Comparison of ENCODE assay signal across 8 cellular contexts in the genomic region with DNA sequence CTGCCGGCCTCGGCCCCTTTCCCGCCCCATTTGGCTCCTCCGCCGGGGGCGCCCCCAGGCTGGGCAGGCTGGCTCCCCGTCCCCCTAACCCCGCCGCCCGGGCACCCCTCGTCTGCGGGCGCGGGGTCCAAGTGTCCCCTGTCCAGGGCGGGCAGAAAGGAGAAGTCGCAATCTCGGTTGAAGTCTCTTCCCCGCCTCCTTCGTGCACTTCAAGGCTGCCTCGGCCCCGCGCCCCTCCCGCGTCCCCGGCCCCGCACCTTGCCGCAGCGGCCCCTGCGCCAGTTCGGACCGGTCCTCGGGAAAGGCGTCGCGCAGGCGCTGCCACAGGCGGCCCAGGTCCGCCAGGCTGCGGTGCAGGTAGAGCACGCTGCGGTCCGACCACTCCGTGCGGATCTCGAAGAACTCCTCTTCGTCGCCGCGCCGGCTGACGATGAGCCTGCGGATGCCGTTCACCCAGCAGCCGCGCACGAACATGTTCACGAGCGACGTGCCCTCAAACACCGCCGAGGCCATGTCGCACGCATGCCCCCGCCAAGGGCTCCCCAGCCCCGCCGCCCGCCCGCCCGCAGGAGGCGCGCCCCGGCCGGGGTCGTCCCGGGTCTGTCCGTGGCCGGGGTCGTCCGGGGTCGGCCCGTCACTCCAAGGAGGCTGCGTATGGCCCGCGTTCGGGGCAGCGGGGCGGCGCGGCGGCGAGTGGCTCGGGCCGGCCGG. TPM values are rescaled to one million over a fixed set of nuclear protein-coding genes. Genes with fewer than 3 reads are reported as not detected.
A peak's percentile ranks its signal among the peaks of the same experiment; 100 is the strongest.
DNase-seq lines count a peak whose midpoint lies in the region; ATAC-seq, FAIRE-seq and TF ChIP-seq lines count a peak whose summit lies in the region.

A gene with protein sequence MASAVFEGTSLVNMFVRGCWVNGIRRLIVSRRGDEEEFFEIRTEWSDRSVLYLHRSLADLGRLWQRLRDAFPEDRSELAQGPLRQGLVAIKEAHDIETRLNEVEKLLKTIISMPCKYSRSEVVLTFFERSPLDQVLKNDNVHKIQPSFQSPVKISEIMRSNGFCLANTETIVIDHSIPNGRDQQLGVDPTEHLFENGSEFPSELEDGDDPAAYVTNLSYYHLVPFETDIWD (minus strand): TSS at position 695 of the 711 bp plus-strand sequence. CDS start 182 bp downstream, at position 513.

- TF ChIP-seq EP300 in A549 (IDR thresholded peaks at IDR 0.05): no peak

- peak within 1 kb of the TSS; percentile 87 for H3K4me2 ChIP-seq in A549

- TF ChIP-seq POLR2A in A549 (IDR thresholded peaks at IDR 0.05; ENCODE audit: low read length): peak; percentile 14; the same call in 1 of the 2 replicates

- H3K36me3 Mint-ChIP-seq in activated naive CD4-positive, alpha-beta T cell treated with anti-CD3 and anti-CD28 coated beads, Interleukin-2, amount 50 U/mL, for 72 hours: no peaks in the 10 kb centered on the region

- peaks cover 36% of the 10 kb centered on the region for H3K4me1 ChIP-seq in A549
- H3K4me1 ChIP-seq in left ventricle myocardium inferior: peaks cover 69% of the 10 kb centered on the region

- ATAC-seq in A549 (peak; percentile 4 to 20; a peak in 4 of 6 replicates), GM19025 (IDR thresholded peaks at IDR 0.05; ENCODE audit: low read depth, unreplicated experiment) (peak; percentile 11), GM21390 (IDR thresholded peaks at IDR 0.05; ENCODE audit: unreplicated experiment) (no peak)
- ATAC-seq in activated naive CD4-positive, alpha-beta T cell treated with anti-CD3 and anti-CD28 coated beads, Interleukin-2, amount 50 U/mL, for 72 hours: peak; percentile 17 to 30

- TF ChIP-seq RAD21 in A549 (conservative IDR thresholded peaks at IDR 0.05 in 1 of 2, IDR thresholded peaks at IDR 0.05 in 1 of 2): no peak

- H3K27ac ChIP-seq in A549 (peak within 1 kb of the TSS; percentile 91 to 94), left ventricle myocardium inferior (replicated peaks) (peak within 1 kb of the TSS; percentile 93)

- H3K27me3 ChIP-seq in left ventricle myocardium inferior (ENCODE audit: low read depth): no peaks in the 10 kb centered on the region

- H3K9me3 Mint-ChIP-seq in activated naive CD4-positive, alpha-beta T cell treated with anti-CD3 and anti-CD28 coated beads, Interleukin-2, amount 50 U/mL, for 72 hours: no peaks in the 10 kb centered on the region

- intact Hi-C loops in left ventricle myocardium inferior (cut with micrococcal nuclease): no loop called here

- TF ChIP-seq CTCF in A549 (IDR thresholded peaks at IDR 0.05) (no peak), left ventricle myocardium inferior (IDR thresholded peaks at IDR 0.05; ENCODE audit: borderline replicate concordance) (no peak)

- DNase-seq in A549 (ENCODE audit: low read depth in 1 of 2, low spot score in 1 of 2) (no peak), HTR-8/SVneo (ENCODE audit: insufficient read length, low spot score) (no peak), left ventricle myocardium inferior (no peak), pulmonary artery endothelial cell (ENCODE audit: low read depth, low spot score) (no peak), superior temporal gyrus (ENCODE audit: extremely low spot score) (no peak)
- peak in 1 of 2 donors; percentile 22 for DNase-seq in activated naive CD4-positive, alpha-beta T cell treated with anti-CD3 and anti-CD28 coated beads, Interleukin-2, amount 50 U/mL, for 72 hours (ENCODE audit: low spot score in 2 of 2)

- no peaks in the 10 kb centered on the region for H3K36me3 ChIP-seq in left ventricle myocardium inferior

- CTCF ChIA-PET in A549 (lab: Yijun Ruan, JAX): interaction anchor here (1.0 to 8.7 kb wide), 3 partner anchors 57 to 228 kb away, joined by 3 to 96 read pairs (median 72); no protein-coding TSS in a partner anchor

- 0% methylated on average over 3 of the region's 94 CpGs for WGBS in A549 (ENCODE audit: missing lambda C conversion rate)

- H3K27ac Mint-ChIP-seq in activated naive CD4-positive, alpha-beta T cell treated with anti-CD3 and anti-CD28 coated beads, Interleukin-2, amount 50 U/mL, for 72 hours: no peak within 1 kb of the TSS

- H3K9me3 ChIP-seq in A549 (no peaks in the 10 kb centered on the region), left ventricle myocardium inferior (replicated peaks) (no peaks in the 10 kb centered on the region)

- peak within 1 kb of the TSS; percentile 75 for H3K4me3 ChIP-seq in A549
- H3K4me3 ChIP-seq in left ventricle myocardium inferior: peak within 1 kb of the TSS; percentile 79

- FAIRE-seq in A549 (lab: Jason Lieb, UNC) (no peak), HTR-8/SVneo (lab: Jason Lieb, UNC) (peak; percentile 71)

- POLR2A ChIA-PET in A549 (lab: Yijun Ruan, JAX): interaction anchor here (1.0 to 1.3 kb wide), 2 partner anchors 52 to 57 kb away, joined by 5 to 6 read pairs; no protein-coding TSS in a partner anchor

TF ChIP-seq in A549, 52 proteins besides CTCF, POLR2A, EP300 and RAD21:
- TF ChIP-seq ZNF302 (CRISPR knock-in tag; IDR thresholded peaks at IDR 0.05): no peak
- TF ChIP-seq, protein P1, sequence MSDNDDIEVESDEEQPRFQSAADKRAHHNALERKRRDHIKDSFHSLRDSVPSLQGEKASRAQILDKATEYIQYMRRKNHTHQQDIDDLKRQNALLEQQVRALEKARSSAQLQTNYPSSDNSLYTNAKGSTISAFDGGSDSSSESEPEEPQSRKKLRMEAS (IDR thresholded peaks at IDR 0.05): peak; percentile 49
- no peak for TF ChIP-seq TFCP2L1 (CRISPR knock-in tag; IDR thresholded peaks at IDR 0.05)

RNA-seq across cellular contexts. Expression of the gene that starts here (rescaled TPM):
- polyA plus RNA-seq in A549 (2011; rRNA removed) (2.5 and 6.3 TPM in 2 replicates), A549 (2017; fragmentation: RNase III; extraction: RNeasy Plus Mini Kit Qiagen cat#74134 plus additional on column Dnase treatment) (6.6 to 8.0 TPM (median 7.1 TPM) in 3 replicates)
- polyA plus RNA-seq in A549 (2012; cell fraction: cytosol; rRNA removed): 2.5 and 4.8 TPM in 2 replicates
- 5.2 and 6.3 TPM in 2 replicates for polyA plus RNA-seq in A549 (2012; cell fraction: nucleus; rRNA removed)
- polyA minus RNA-seq in A549 (2011; rRNA and poly(A)+ RNA removed): 3.3 and 4.5 TPM in 2 replicates
- total RNA-seq in activated naive CD4-positive, alpha-beta T cell treated with anti-CD3 and anti-CD28 coated beads, Interleukin-2, amount 50 U/mL, for 72 hours: under 1 TPM; 0.35 to 0.36 TPM
- total RNA-seq in left ventricle myocardium inferior (25.2 TPM), pulmonary artery endothelial cell (96.0 and 104 TPM in 2 replicates)

Comparison
In these comparisons a context has a peak if more than half of its experiments do, and no peak if none do; other contexts are left out.
1. RNA of the gene that starts here (total RNA-seq): 96.0 to 104 TPM in pulmonary artery endothelial cell and 25.2 TPM in left ventricle myocardium inferior (single experiment); 0.35 to 0.36 TPM in activated naive CD4-positive, alpha-beta T cell treated with anti-CD3 and anti-CD28 coated beads, Interleukin-2, amount 50 U/mL, for 72 hours; every median in the first group is over 10 times any median in the second.
2. Peak in ATAC-seq in activated naive CD4-positive, alpha-beta T cell treated with anti-CD3 and anti-CD28 coated beads, Interleukin-2, amount 50 U/mL, for 72 hours; RNA of the gene not detected or under 1 TPM.